ENCODE assay signal across 1 cellular context in genomic region chr15:42083605-42083908, GRCh38.
TF ChIP-seq lines count a peak whose summit lies in the region.

No MANE protein-coding gene starts in this region.

TF ChIP-seq in GM23338, 12 proteins besides CTCF, POLR2A, EP300 and RAD21 (continued from another document):
- TF ChIP-seq REST (IDR thresholded peaks at IDR 0.05; ENCODE audit: unreplicated experiment) (no peak), ZNF114 (CRISPR knock-in tag; IDR thresholded peaks at IDR 0.05) (no peak), EZH2 (IDR thresholded peaks at IDR 0.05; ENCODE audit: low read depth, unreplicated experiment) (no peak), ETS1 (IDR thresholded peaks at IDR 0.05) (no peak), ZNF331 (CRISPR knock-in tag; IDR thresholded peaks at IDR 0.05; ENCODE audit: low read depth) (no peak), EZH2phosphoT487 (IDR thresholded peaks at IDR 0.05; ENCODE audit: unreplicated experiment) (no peak), CREB1 (CRISPR knock-in tag; IDR thresholded peaks at IDR 0.05; ENCODE audit: low read depth) (no peak), JUNB (IDR thresholded peaks at IDR 0.05; ENCODE audit: unreplicated experiment) (no peak), STAT1 (IDR thresholded peaks at IDR 0.05; ENCODE audit: unreplicated experiment) (no peak)
